ENCODE assay signal across 4 cellular contexts in genomic region chr3:9534429-9534828, GRCh38. TPM values are rescaled to one million over a fixed set of nuclear protein-coding genes. Genes with fewer than 3 reads are reported as not detected.
"Had no signal": no experiment of that assay in that cellular context is flagged by ENCODE, and none has a peak within 500 bp of the region (broad histone marks: within the 10 kb centered on the region; RNA-seq: fewer than 3 reads in every experiment).

No MANE protein-coding gene starts in this region.

- H3K4me3 ChIP-seq: GM12878 had no signal

- ATAC-seq: GM12878 had no signal

- DNase-seq: GDM1, GF-D8 had no signal

RNA-seq across cellular contexts. Expression of gene LHFPL4, which starts 19.2 kb away (rescaled TPM):
- total RNA-seq: G401, GM12878 had no signal
